ENCODE assay signal across 17 cellular contexts in the genomic region with DNA sequence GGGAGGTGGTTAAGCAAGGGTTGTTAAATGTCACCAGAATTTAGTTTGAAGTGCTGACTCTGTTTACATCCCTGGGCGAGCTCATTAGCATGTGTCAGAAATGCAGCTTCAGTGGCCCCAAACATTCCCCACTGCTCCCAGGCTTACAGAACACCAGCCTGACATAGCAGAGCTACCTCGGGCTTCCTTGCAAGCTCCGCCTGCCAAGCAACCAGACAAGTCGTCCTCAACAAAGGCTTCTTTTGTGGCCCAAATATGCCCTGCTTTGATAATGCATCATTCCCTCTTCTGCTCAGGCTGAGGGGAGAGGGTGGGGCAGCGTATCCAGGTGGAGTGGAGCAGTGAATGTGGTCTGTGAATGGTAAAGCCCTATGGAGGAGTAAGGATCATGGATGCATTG. TPM values are rescaled to one million over a fixed set of nuclear protein-coding genes. Genes with fewer than 3 reads are reported as not detected.
DNase-seq lines count a peak whose midpoint lies in the region; ATAC-seq and TF ChIP-seq lines count a peak whose summit lies in the region.
"Had no signal": no experiment of that assay in that cellular context is flagged by ENCODE, and none has a peak within 500 bp of the region (broad histone marks: within the 10 kb centered on the region; RNA-seq: fewer than 3 reads in every experiment).

No MANE protein-coding gene starts in this region.

- H3K9me3 Mint-ChIP-seq in GM23338: no peaks in the 10 kb centered on the region
- H3K9me3 Mint-ChIP-seq: CD8-positive, alpha-beta T cell; IgD-negative memory B cell had no signal

- H2BK15ac ChIP-seq in mesendoderm (replicated peaks; ENCODE audit: low read depth): no peak overlapping the region

- H3K27me3 Mint-ChIP-seq in GM23338 (ENCODE audit: insufficient read depth, low read depth, poor library complexity): peaks cover 2% of the 10 kb centered on the region
- H3K27me3 Mint-ChIP-seq: B cell, IgD-negative memory B cell had no signal

- no peaks in the 10 kb centered on the region; the same call in 1 of the 2 replicates for H3K36me3 ChIP-seq in GM23338 (ENCODE audit: insufficient read depth)
- no peaks in the 10 kb centered on the region for H3K36me3 ChIP-seq in mesendoderm (ENCODE audit: control insufficient read depth, insufficient read depth, low read length)

- H3K4ac ChIP-seq in mesendoderm (ENCODE audit: low read depth, low read length): no peak overlapping the region

- H3K79me1 ChIP-seq in mesendoderm (ENCODE audit: low read length): no peaks in the 10 kb centered on the region

- no peak overlapping the region for H3K27ac Mint-ChIP-seq in GM23338
- H3K27ac Mint-ChIP-seq: B cell; CD8-positive, alpha-beta T cell; IgD-negative memory B cell had no signal

- no peak overlapping the region for H4K8ac ChIP-seq in mesendoderm (ENCODE audit: low read depth, low read length)

- H3K9ac ChIP-seq in mesendoderm (ENCODE audit: low read length): no peak overlapping the region
- H3K9ac ChIP-seq: BLaER1 treated with 17β-estradiol and CSF1 and Interleukin-3, amounts not matched to agents 10 nM and 100 nM; GM23248 had no signal

- H4K5ac ChIP-seq in mesendoderm (ENCODE audit: low read length): no peak overlapping the region

- no peaks in the 10 kb centered on the region for H3K4me1 ChIP-seq in GM23338 (ENCODE audit: insufficient read depth)
- no peaks in the 10 kb centered on the region for H3K4me1 ChIP-seq in mesendoderm (ENCODE audit: control insufficient read depth, low read depth, low read length)
- H3K4me1 ChIP-seq: BLaER1 treated with 17β-estradiol and CSF1 and Interleukin-3, amounts not matched to agents 10 nM and 100 nM had no signal

- no peak for TF ChIP-seq CTCF in GM23338 (conservative IDR thresholded peaks at IDR 0.05; ENCODE audit: low read depth in 2 of 2)

- H3K36me3 Mint-ChIP-seq in GM23338 (ENCODE audit: low read depth): peaks cover 4% of the 10 kb centered on the region; the same call in 1 of the 3 replicates

- H3K4me2 ChIP-seq in GM23338 (no peak overlapping the region), mesendoderm (ENCODE audit: low read length) (no peak overlapping the region)
- H3K4me2 ChIP-seq: BLaER1 treated with 17β-estradiol and CSF1 and Interleukin-3, amounts not matched to agents 10 nM and 100 nM had no signal

- H2BK120ac ChIP-seq in mesendoderm (ENCODE audit: low read depth, low read length): no peak overlapping the region

- H3K27ac ChIP-seq in GM23338 (ENCODE audit: low read depth) (no peak overlapping the region), mesendoderm (ENCODE audit: low read depth, low read length) (no peak overlapping the region)
- H3K27ac ChIP-seq: BLaER1 treated with 17β-estradiol and CSF1 and Interleukin-3, amounts not matched to agents 10 nM and 100 nM; GM23248 had no signal

- H3F3A ChIP-seq in GM23338 (replicated peaks; ENCODE audit: low read depth): no peaks in the 10 kb centered on the region

- no peaks in the 10 kb centered on the region for H3K9me2 ChIP-seq in GM23338 (ENCODE audit: insufficient read depth)

- no peak overlapping the region for H3K23ac ChIP-seq in mesendoderm (ENCODE audit: low read length)

- H2AK5ac ChIP-seq in mesendoderm (ENCODE audit: low read length): no peak overlapping the region

- peaks cover 2% of the 10 kb centered on the region; the same call in 1 of the 3 replicates for H3K4me1 Mint-ChIP-seq in GM23338
- H3K4me1 Mint-ChIP-seq: B cell had no signal

- no peaks in the 10 kb centered on the region for H3K27me3 ChIP-seq in GM23338 (ENCODE audit: insufficient read depth)
- no peaks in the 10 kb centered on the region for H3K27me3 ChIP-seq in mesendoderm (ENCODE audit: insufficient read depth, low read length, poor library complexity)
- H3K27me3 ChIP-seq: BLaER1 treated with 17β-estradiol and CSF1 and Interleukin-3, amounts not matched to agents 10 nM and 100 nM had no signal

- WGBS in mesendoderm (ENCODE audit: extremely low coverage, insufficient coverage, low lambda C conversion rate): no CpG with 5 or more reads among the region's 5 CpGs

- no peak overlapping the region for H3K18ac ChIP-seq in mesendoderm (ENCODE audit: low read length)

- DNase-seq in COLO829 (ENCODE audit: low spot score): peak; percentile 16
- DNase-seq in GM23338 (ENCODE audit: low spot score): peak; percentile 38
- DNase-seq in SW480 (ENCODE audit: low spot score): peak; percentile 39
- DNase-seq in mesendoderm: peak; percentile 23
- DNase-seq in D341Med (ENCODE audit: low spot score): no peak
- no peak for DNase-seq in NAMALWA (ENCODE audit: low spot score)
- no peak for DNase-seq in NOMO-1 (lab: John Stamatoyannopoulos, UW; ENCODE audit: unreplicated experiment in 2 of 2)
- DNase-seq: CD8-positive, alpha-beta T cell; COR-L47; GDM1; GM23248; H7; KBM-7 had no signal

- H2BK5ac ChIP-seq in mesendoderm (ENCODE audit: low read length): no peak overlapping the region

- ATAC-seq in GM23338: peak; percentile 62
- ATAC-seq: CD8-positive, alpha-beta T cell; HepG2 had no signal

- H3K4me3 ChIP-seq in GM23338 (no peak overlapping the region), mesendoderm (ENCODE audit: low read length) (no peak overlapping the region)
- H3K4me3 ChIP-seq: BLaER1 treated with 17β-estradiol and CSF1 and Interleukin-3, amounts not matched to agents 10 nM and 100 nM; GM23248 had no signal

- H3K56ac ChIP-seq in mesendoderm (ENCODE audit: low read length): no peak overlapping the region

- H3K79me2 ChIP-seq in GM23338 (replicated peaks; ENCODE audit: insufficient read depth) (no peaks in the 10 kb centered on the region), mesendoderm (ENCODE audit: control insufficient read depth, insufficient read depth, low read length) (no peaks in the 10 kb centered on the region)

- peaks cover 7% of the 10 kb centered on the region for H4K20me1 ChIP-seq in GM23338 (replicated peaks; ENCODE audit: insufficient read depth)
- H4K20me1 ChIP-seq: BLaER1 treated with 17β-estradiol and CSF1 and Interleukin-3, amounts not matched to agents 10 nM and 100 nM had no signal

- H2AFZ ChIP-seq in GM23338: no peak overlapping the region
- H2AFZ ChIP-seq: GM23248 had no signal

- H3K4me3 Mint-ChIP-seq in GM23338: no peak overlapping the region
- H3K4me3 Mint-ChIP-seq: B cell; CD8-positive, alpha-beta T cell; IgD-negative memory B cell had no signal

TF ChIP-seq in GM23338, 12 proteins besides CTCF, POLR2A, EP300 and RAD21 (continues in another document):
- TF ChIP-seq CREB1 (CRISPR knock-in tag; IDR thresholded peaks at IDR 0.05; ENCODE audit: low read depth): no peak
- TF ChIP-seq, protein P1, sequence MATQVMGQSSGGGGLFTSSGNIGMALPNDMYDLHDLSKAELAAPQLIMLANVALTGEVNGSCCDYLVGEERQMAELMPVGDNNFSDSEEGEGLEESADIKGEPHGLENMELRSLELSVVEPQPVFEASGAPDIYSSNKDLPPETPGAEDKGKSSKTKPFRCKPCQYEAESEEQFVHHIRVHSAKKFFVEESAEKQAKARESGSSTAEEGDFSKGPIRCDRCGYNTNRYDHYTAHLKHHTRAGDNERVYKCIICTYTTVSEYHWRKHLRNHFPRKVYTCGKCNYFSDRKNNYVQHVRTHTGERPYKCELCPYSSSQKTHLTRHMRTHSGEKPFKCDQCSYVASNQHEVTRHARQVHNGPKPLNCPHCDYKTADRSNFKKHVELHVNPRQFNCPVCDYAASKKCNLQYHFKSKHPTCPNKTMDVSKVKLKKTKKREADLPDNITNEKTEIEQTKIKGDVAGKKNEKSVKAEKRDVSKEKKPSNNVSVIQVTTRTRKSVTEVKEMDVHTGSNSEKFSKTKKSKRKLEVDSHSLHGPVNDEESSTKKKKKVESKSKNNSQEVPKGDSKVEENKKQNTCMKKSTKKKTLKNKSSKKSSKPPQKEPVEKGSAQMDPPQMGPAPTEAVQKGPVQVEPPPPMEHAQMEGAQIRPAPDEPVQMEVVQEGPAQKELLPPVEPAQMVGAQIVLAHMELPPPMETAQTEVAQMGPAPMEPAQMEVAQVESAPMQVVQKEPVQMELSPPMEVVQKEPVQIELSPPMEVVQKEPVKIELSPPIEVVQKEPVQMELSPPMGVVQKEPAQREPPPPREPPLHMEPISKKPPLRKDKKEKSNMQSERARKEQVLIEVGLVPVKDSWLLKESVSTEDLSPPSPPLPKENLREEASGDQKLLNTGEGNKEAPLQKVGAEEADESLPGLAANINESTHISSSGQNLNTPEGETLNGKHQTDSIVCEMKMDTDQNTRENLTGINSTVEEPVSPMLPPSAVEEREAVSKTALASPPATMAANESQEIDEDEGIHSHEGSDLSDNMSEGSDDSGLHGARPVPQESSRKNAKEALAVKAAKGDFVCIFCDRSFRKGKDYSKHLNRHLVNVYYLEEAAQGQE (IDR thresholded peaks at IDR 0.05; ENCODE audit: unreplicated experiment): no peak
- TF ChIP-seq EZH2 (IDR thresholded peaks at IDR 0.05; ENCODE audit: low read depth, unreplicated experiment): no peak
- TF ChIP-seq, protein P2, sequence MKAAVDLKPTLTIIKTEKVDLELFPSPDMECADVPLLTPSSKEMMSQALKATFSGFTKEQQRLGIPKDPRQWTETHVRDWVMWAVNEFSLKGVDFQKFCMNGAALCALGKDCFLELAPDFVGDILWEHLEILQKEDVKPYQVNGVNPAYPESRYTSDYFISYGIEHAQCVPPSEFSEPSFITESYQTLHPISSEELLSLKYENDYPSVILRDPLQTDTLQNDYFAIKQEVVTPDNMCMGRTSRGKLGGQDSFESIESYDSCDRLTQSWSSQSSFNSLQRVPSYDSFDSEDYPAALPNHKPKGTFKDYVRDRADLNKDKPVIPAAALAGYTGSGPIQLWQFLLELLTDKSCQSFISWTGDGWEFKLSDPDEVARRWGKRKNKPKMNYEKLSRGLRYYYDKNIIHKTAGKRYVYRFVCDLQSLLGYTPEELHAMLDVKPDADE (IDR thresholded peaks at IDR 0.05): no peak
- no peak for TF ChIP-seq POLR2AphosphoS5 (IDR thresholded peaks at IDR 0.05; ENCODE audit: low read depth)

RNA-seq across cellular contexts. Expression of gene ERH, which starts 28.0 kb away (rescaled TPM):
- 188 and 325 TPM in 2 replicates for total RNA-seq in GM23338 (2014; rRNA removed; shearing (Covaris generic))
- polyA plus RNA-seq in GM23338 (2016; fragmentation: Nextera tagmentation; extraction: Ambion mirVana): 545 and 597 TPM in 2 replicates
- polyA plus RNA-seq in mesendoderm (2013, experiment 1 of 2): 380 TPM
- 374 TPM for polyA plus RNA-seq in mesendoderm (2013, experiment 2 of 2)

RNA-seq across cellular contexts. Expression of gene SLC39A9, which starts 28.4 kb away (rescaled TPM):
- 48.1 and 49.1 TPM in 2 replicates for total RNA-seq in GM23338 (2014; rRNA removed; shearing (Covaris generic))
- polyA plus RNA-seq in GM23338 (2016; fragmentation: Nextera tagmentation; extraction: Ambion mirVana): 16.4 and 17.7 TPM in 2 replicates
- 19.9 TPM for polyA plus RNA-seq in mesendoderm (2013, experiment 1 of 2)
- polyA plus RNA-seq in mesendoderm (2013, experiment 2 of 2): 19.1 TPM

Comparison
In these comparisons a context has a peak if more than half of its experiments do, and no peak if none do; other contexts are left out.
1. DNase-seq: peak in COLO829 (single experiment), GM23338 (single experiment), SW480 (single experiment) and mesendoderm (single experiment); none in D341Med (single experiment), NAMALWA (single experiment) and NOMO-1 (0 of 2).